8 cellular contexts compared by ENCODE assay signal in genomic region chr11:65503923-65504670, GRCh38. TPM values are rescaled to one million over a fixed set of nuclear protein-coding genes. Genes with fewer than 3 reads are reported as not detected.
DNase-seq lines count a peak whose midpoint lies in the region; ATAC-seq and TF ChIP-seq lines count a peak whose summit lies in the region.

No MANE protein-coding gene starts in this region.

- no peak overlapping the region for H2AFZ ChIP-seq in MM.1S (ENCODE audit: low read length)

- H3K4me1 ChIP-seq in DOHH2 (ENCODE audit: control insufficient read depth, low read length), result peaks cover 66% of the 10 kb centered on the region
- peaks cover 32% of the 10 kb centered on the region for H3K4me1 ChIP-seq in MM.1S (ENCODE audit: low read length)

- peaks cover 4% of the 10 kb centered on the region for H3K36me3 Mint-ChIP-seq in stimulated activated effector memory CD8-positive, alpha-beta T cell treated with anti-CD3 and anti-CD28 coated beads, Interleukin-12 subunit alpha, Interleukin-12 subunit beta, amount 100 ng/mL, for 72 hours

- H3K27me3 ChIP-seq in DOHH2 (ENCODE audit: control insufficient read depth, low read length) (no peaks in the 10 kb centered on the region), MM.1S (replicated peaks; ENCODE audit: insufficient read depth, low read length) (no peaks in the 10 kb centered on the region)

- H3K79me2 ChIP-seq in DOHH2 (ENCODE audit: control insufficient read depth, low read length) (peaks cover 72% of the 10 kb centered on the region), MM.1S (ENCODE audit: low read length) (peaks cover 78% of the 10 kb centered on the region)

- H4K20me1 ChIP-seq in DOHH2 (ENCODE audit: control insufficient read depth, insufficient read depth, low read depth, low read length) (peaks cover 48% of the 10 kb centered on the region), MM.1S (ENCODE audit: insufficient read depth, low read length) (peaks cover 72% of the 10 kb centered on the region)

- no peak overlapping the region for H3K4me3 Mint-ChIP-seq in stimulated activated effector memory CD8-positive, alpha-beta T cell treated with anti-CD3 and anti-CD28 coated beads, Interleukin-12 subunit alpha, Interleukin-12 subunit beta, amount 100 ng/mL, for 72 hours

- ATAC-seq in stimulated activated effector memory CD8-positive, alpha-beta T cell treated with anti-CD3 and anti-CD28 coated beads, Interleukin-12 subunit alpha, Interleukin-12 subunit beta, amount 100 ng/mL, for 72 hours, result no peak

- peak; percentile 38 for DNase-seq in MM.1S
- DNase-seq in coronary artery (ENCODE audit: low spot score), result no peak
- peak; percentile 72 for DNase-seq in myocyte (ENCODE audit: low read depth)
- no peak for DNase-seq in occipital lobe (lab: John Stamatoyannopoulos, UW)
- no peak for DNase-seq in iPS-NIHi11 (ENCODE audit: low spot score)
- no peak for DNase-seq in mesenteric fat pad (ENCODE audit: low spot score)
- no peak for DNase-seq in stimulated activated effector memory CD8-positive, alpha-beta T cell treated with anti-CD3 and anti-CD28 coated beads, Interleukin-12 subunit alpha, Interleukin-12 subunit beta, amount 100 ng/mL, for 72 hours (ENCODE audit: low spot score in 2 of 2)

- H3K4me1 Mint-ChIP-seq in stimulated activated effector memory CD8-positive, alpha-beta T cell treated with anti-CD3 and anti-CD28 coated beads, Interleukin-12 subunit alpha, Interleukin-12 subunit beta, amount 100 ng/mL, for 72 hours, result peaks cover 55% of the 10 kb centered on the region

- H3K27ac ChIP-seq in DOHH2 (ENCODE audit: low read depth, low read length) (peak overlapping the region; percentile 99), MM.1S (ENCODE audit: low read length) (peak overlapping the region; percentile 94), coronary artery (peak overlapping the region; percentile 97)

- H3K9me3 ChIP-seq in DOHH2 (ENCODE audit: control insufficient read depth, insufficient read depth, low read length) (no peaks in the 10 kb centered on the region), MM.1S (replicated peaks; ENCODE audit: insufficient read depth, low read length) (no peaks in the 10 kb centered on the region)

- H3K9me3 Mint-ChIP-seq in stimulated activated effector memory CD8-positive, alpha-beta T cell treated with anti-CD3 and anti-CD28 coated beads, Interleukin-12 subunit alpha, Interleukin-12 subunit beta, amount 100 ng/mL, for 72 hours, result no peaks in the 10 kb centered on the region

- H3K9ac ChIP-seq in MM.1S (ENCODE audit: low read length), result peak overlapping the region; percentile 100

- H3K4me3 ChIP-seq in DOHH2 (ENCODE audit: low read length), result peak overlapping the region; percentile 85
- H3K4me3 ChIP-seq in MM.1S (ENCODE audit: low read length), result peak overlapping the region; percentile 86
- H3K4me3 ChIP-seq in coronary artery, result peak overlapping the region; percentile 88

- H3F3A ChIP-seq in DOHH2 (ENCODE audit: control insufficient read depth, insufficient read depth), result peaks cover 96% of the 10 kb centered on the region
- peaks cover 96% of the 10 kb centered on the region for H3F3A ChIP-seq in MM.1S (ENCODE audit: insufficient read depth, low read length)

- H3K4me2 ChIP-seq in DOHH2 (ENCODE audit: low read length) (peak overlapping the region; percentile 92), MM.1S (ENCODE audit: low read depth, low read length) (peak overlapping the region; percentile 67)

- TF ChIP-seq CTCF in DOHH2 (IDR thresholded peaks at IDR 0.05; ENCODE audit: low read depth, low read length, poor library complexity, severe bottlenecking) (no peak), MM.1S (IDR thresholded peaks at IDR 0.05; ENCODE audit: low read length) (no peak), coronary artery (IDR thresholded peaks at IDR 0.05) (no peak)

- H3K36me3 ChIP-seq in DOHH2 (ENCODE audit: control insufficient read depth, low read length) (peaks cover 77% of the 10 kb centered on the region), MM.1S (replicated peaks; ENCODE audit: insufficient read depth, low read length) (peaks cover 44% of the 10 kb centered on the region)

- H3K27ac Mint-ChIP-seq in stimulated activated effector memory CD8-positive, alpha-beta T cell treated with anti-CD3 and anti-CD28 coated beads, Interleukin-12 subunit alpha, Interleukin-12 subunit beta, amount 100 ng/mL, for 72 hours, result no peak overlapping the region

- H3K9me2 ChIP-seq in DOHH2 (replicated peaks; ENCODE audit: control insufficient read depth, low read length) (no peaks in the 10 kb centered on the region), MM.1S (replicated peaks; ENCODE audit: insufficient read depth, low read length) (no peaks in the 10 kb centered on the region)

RNA-seq across cellular contexts. Expression of gene MALAT1, which starts 5.3 kb away (rescaled TPM):
- 5,859 and 8,069 TPM in 2 replicates for total RNA-seq in myocyte
- 1,663 TPM for polyA plus RNA-seq in myocyte (2012)
- 11,800 TPM for total RNA-seq in occipital lobe
- 11,495 TPM for total RNA-seq in mesenteric fat pad

RNA-seq across cellular contexts. Expression of gene SCYL1, which starts 20.8 kb away (rescaled TPM):
- total RNA-seq in myocyte, result 84.4 and 128 TPM in 2 replicates
- polyA plus RNA-seq in myocyte (2012), result 94.5 TPM
- 34.2 TPM for total RNA-seq in occipital lobe
- total RNA-seq in mesenteric fat pad, result 87.0 TPM

RNA-seq across cellular contexts. Expression of gene LTBP3, which starts 54.1 kb away (rescaled TPM):
- 26.4 and 27.5 TPM in 2 replicates for total RNA-seq in myocyte
- 15.2 TPM for polyA plus RNA-seq in myocyte (2012)
- 18.4 TPM for total RNA-seq in occipital lobe
- total RNA-seq in mesenteric fat pad, result 91.9 TPM

Comparison
In these comparisons a context has a peak if more than half of its experiments do, and no peak if none do; other contexts are left out.
1. DNase-seq: peak in MM.1S (single experiment) and myocyte (single experiment); none in coronary artery (single experiment), occipital lobe (single experiment), iPS-NIHi11 (single experiment), mesenteric fat pad (single experiment) and stimulated activated effector memory CD8-positive, alpha-beta T cell treated with anti-CD3 and anti-CD28 coated beads, Interleukin-12 subunit alpha, Interleukin-12 subunit beta, amount 100 ng/mL, for 72 hours (0 of 2).
2. Peak in every context shown above with its lines, with median percentiles within 50 percentile points of each other: H3K27ac ChIP-seq and H3K4me3 ChIP-seq.